ENCODE assay signal across 11 cellular contexts in genomic region chr2:197158138-197158537, GRCh38.
A peak's percentile ranks its signal among the peaks of the same experiment; 100 is the strongest.
DNase-seq lines count a peak whose midpoint lies in the region; ATAC-seq and TF ChIP-seq lines count a peak whose summit lies in the region.
"Had no signal": no experiment of that assay in that cellular context is flagged by ENCODE, and none has a peak within 500 bp of the region (broad histone marks: within the 10 kb centered on the region; RNA-seq: fewer than 3 reads in every experiment).

No MANE protein-coding gene starts in this region.

- peaks cover 10% of the 10 kb centered on the region for H3K9me3 Mint-ChIP-seq in activated CD8-positive, alpha-beta T cell treated with anti-CD3 and anti-CD28 coated beads for 36 hours
- no peaks in the 10 kb centered on the region for H3K9me3 Mint-ChIP-seq in activated CD8-positive, alpha-beta T cell treated with anti-CD3 and anti-CD28 coated beads, Interleukin-2, amount 10 ng/mL, durations not matched to agents 7 days and 5 days (ENCODE audit: insufficient read depth)
- H3K9me3 Mint-ChIP-seq in stimulated activated memory B cell treated with anti-CD40 and anti-IgM and Interleukin-4, amounts not matched to agents 10 μg/mL and 1 μg/mL and 100 μg/mL, for 72 hours = peaks cover 3% of the 10 kb centered on the region

- intact Hi-C loops in activated CD8-positive, alpha-beta T cell treated with anti-CD3 and anti-CD28 coated beads for 36 hours (cut with micrococcal nuclease) = no loop called here

- POLR2A ChIA-PET in activated CD8-positive, alpha-beta T cell treated with anti-CD3 and anti-CD28 coated beads for 36 hours (lab: Charles Lee) = interaction anchor here (0.6 to 1.6 kb wide), 3 partner anchors 18 to 111 kb away, joined by 3 to 4 read pairs (median 4); no protein-coding TSS in a partner anchor
- POLR2A ChIA-PET in activated CD8-positive, alpha-beta T cell treated with anti-CD3 and anti-CD28 coated beads, Interleukin-2, amount 10 ng/mL, durations not matched to agents 7 days and 5 days (lab: Charles Lee) = interaction anchor here (0.7 kb wide), 1 partner anchor 274 kb away, joined by 3 read pairs; no protein-coding TSS in a partner anchor

- H3K4me1 Mint-ChIP-seq in activated CD8-positive, alpha-beta T cell treated with anti-CD3 and anti-CD28 coated beads for 36 hours (ENCODE audit: low read depth) = peaks cover 79% of the 10 kb centered on the region
- H3K4me1 Mint-ChIP-seq in activated CD8-positive, alpha-beta T cell treated with anti-CD3 and anti-CD28 coated beads, Interleukin-2, amount 10 ng/mL, durations not matched to agents 7 days and 5 days (ENCODE audit: low read depth) = peaks cover 72% of the 10 kb centered on the region
- peaks cover 85% of the 10 kb centered on the region for H3K4me1 Mint-ChIP-seq in stimulated activated memory B cell treated with anti-CD40 and anti-IgM and Interleukin-4, amounts not matched to agents 10 μg/mL and 1 μg/mL and 100 μg/mL, for 72 hours

- H3K27ac Mint-ChIP-seq in activated CD8-positive, alpha-beta T cell treated with anti-CD3 and anti-CD28 coated beads for 36 hours = peak overlapping the region; percentile 79
- H3K27ac Mint-ChIP-seq in activated CD8-positive, alpha-beta T cell treated with anti-CD3 and anti-CD28 coated beads, Interleukin-2, amount 10 ng/mL, durations not matched to agents 7 days and 5 days = no peak overlapping the region
- peak overlapping the region; percentile 96 for H3K27ac Mint-ChIP-seq in stimulated activated memory B cell treated with anti-CD40 and anti-IgM and Interleukin-4, amounts not matched to agents 10 μg/mL and 1 μg/mL and 100 μg/mL, for 72 hours
- H3K27ac Mint-ChIP-seq: activated CD8-positive, alpha-beta memory T cell treated with anti-CD3 and anti-CD28 coated beads, Interleukin-2, amount 10 ng/mL, durations not matched to agents 7 days and 5 days had no signal

- no peak overlapping the region for H3K4me3 Mint-ChIP-seq in activated CD8-positive, alpha-beta T cell treated with anti-CD3 and anti-CD28 coated beads for 36 hours
- no peak overlapping the region for H3K4me3 Mint-ChIP-seq in activated CD8-positive, alpha-beta T cell treated with anti-CD3 and anti-CD28 coated beads, Interleukin-2, amount 10 ng/mL, durations not matched to agents 7 days and 5 days
- peak overlapping the region; percentile 59 for H3K4me3 Mint-ChIP-seq in stimulated activated memory B cell treated with anti-CD40 and anti-IgM and Interleukin-4, amounts not matched to agents 10 μg/mL and 1 μg/mL and 100 μg/mL, for 72 hours
- H3K4me3 Mint-ChIP-seq: activated CD8-positive, alpha-beta memory T cell treated with anti-CD3 and anti-CD28 coated beads, Interleukin-2, amount 10 ng/mL, durations not matched to agents 7 days and 5 days had no signal

- TF ChIP-seq CTCF in activated CD8-positive, alpha-beta T cell treated with anti-CD3 and anti-CD28 coated beads for 36 hours (IDR thresholded peaks at IDR 0.05) = no peak
- TF ChIP-seq CTCF in VCaP (conservative IDR thresholded peaks at IDR 0.05) = no peak

- CTCF ChIA-PET in activated CD8-positive, alpha-beta T cell treated with anti-CD3 and anti-CD28 coated beads for 36 hours (lab: Charles Lee) = interaction anchor here (1.7 to 3.1 kb wide), 4 partner anchors 9 to 45 kb away, joined by 5 to 17 read pairs (median 11); no protein-coding TSS in a partner anchor
- CTCF ChIA-PET in activated CD8-positive, alpha-beta T cell treated with anti-CD3 and anti-CD28 coated beads, Interleukin-2, amount 10 ng/mL, durations not matched to agents 7 days and 5 days (lab: Charles Lee) = interaction anchor here (0.9 to 3.6 kb wide), 5 partner anchors 9 to 45 kb away, joined by 3 to 28 read pairs (median 4); no protein-coding TSS in a partner anchor

- no peak for DNase-seq in activated CD8-positive, alpha-beta T cell treated with anti-CD3 and anti-CD28 coated beads for 36 hours
- no peak for DNase-seq in activated CD8-positive, alpha-beta T cell treated with anti-CD3 and anti-CD28 coated beads, Interleukin-2, amount 10 ng/mL, durations not matched to agents 7 days and 5 days
- DNase-seq in kidney tubule cell (ENCODE audit: low spot score) (peak; percentile 31), retina (no peak)
- DNase-seq: activated CD8-positive, alpha-beta memory T cell treated with anti-CD3 and anti-CD28 coated beads, Interleukin-2, amount 10 ng/mL, durations not matched to agents 7 days and 5 days; upper lobe of right lung had no signal

- no peaks in the 10 kb centered on the region for H3K27me3 Mint-ChIP-seq in activated CD8-positive, alpha-beta T cell treated with anti-CD3 and anti-CD28 coated beads for 36 hours
- no peaks in the 10 kb centered on the region for H3K27me3 Mint-ChIP-seq in activated CD8-positive, alpha-beta T cell treated with anti-CD3 and anti-CD28 coated beads, Interleukin-2, amount 10 ng/mL, durations not matched to agents 7 days and 5 days (ENCODE audit: low read depth)
- no peaks in the 10 kb centered on the region for H3K27me3 Mint-ChIP-seq in stimulated activated memory B cell treated with anti-CD40 and anti-IgM and Interleukin-4, amounts not matched to agents 10 μg/mL and 1 μg/mL and 100 μg/mL, for 72 hours
- H3K27me3 Mint-ChIP-seq: activated CD8-positive, alpha-beta memory T cell treated with anti-CD3 and anti-CD28 coated beads, Interleukin-2, amount 10 ng/mL, durations not matched to agents 7 days and 5 days had no signal

- peaks cover 35% of the 10 kb centered on the region for H3K36me3 Mint-ChIP-seq in activated CD8-positive, alpha-beta T cell treated with anti-CD3 and anti-CD28 coated beads for 36 hours (ENCODE audit: low read depth)
- H3K36me3 Mint-ChIP-seq in activated CD8-positive, alpha-beta T cell treated with anti-CD3 and anti-CD28 coated beads, Interleukin-2, amount 10 ng/mL, durations not matched to agents 7 days and 5 days (ENCODE audit: low read depth) = peaks cover 43% of the 10 kb centered on the region
- H3K36me3 Mint-ChIP-seq in stimulated activated memory B cell treated with anti-CD40 and anti-IgM and Interleukin-4, amounts not matched to agents 10 μg/mL and 1 μg/mL and 100 μg/mL, for 72 hours = peaks cover 20% of the 10 kb centered on the region

- H3K27ac ChIP-seq in VCaP = peak overlapping the region; percentile 68
- H3K27ac ChIP-seq: upper lobe of right lung had no signal

- no peak for ATAC-seq in activated CD8-positive, alpha-beta T cell treated with anti-CD3 and anti-CD28 coated beads for 36 hours
- ATAC-seq in activated CD8-positive, alpha-beta T cell treated with anti-CD3 and anti-CD28 coated beads, Interleukin-2, amount 10 ng/mL, durations not matched to agents 7 days and 5 days = no peak
- ATAC-seq in stimulated activated memory B cell treated with anti-CD40 and anti-IgM and Interleukin-4, amounts not matched to agents 10 μg/mL and 1 μg/mL and 100 μg/mL, for 72 hours = peak; percentile 49
- ATAC-seq in HG03442 (IDR thresholded peaks at IDR 0.05; ENCODE audit: unreplicated experiment) (no peak), HG02885 (IDR thresholded peaks at IDR 0.05; ENCODE audit: poor library complexity, unreplicated experiment) (no peak)
- ATAC-seq: activated CD8-positive, alpha-beta memory T cell treated with anti-CD3 and anti-CD28 coated beads, Interleukin-2, amount 10 ng/mL, durations not matched to agents 7 days and 5 days; esophagus mucosa had no signal
